In the genomic region with DNA sequence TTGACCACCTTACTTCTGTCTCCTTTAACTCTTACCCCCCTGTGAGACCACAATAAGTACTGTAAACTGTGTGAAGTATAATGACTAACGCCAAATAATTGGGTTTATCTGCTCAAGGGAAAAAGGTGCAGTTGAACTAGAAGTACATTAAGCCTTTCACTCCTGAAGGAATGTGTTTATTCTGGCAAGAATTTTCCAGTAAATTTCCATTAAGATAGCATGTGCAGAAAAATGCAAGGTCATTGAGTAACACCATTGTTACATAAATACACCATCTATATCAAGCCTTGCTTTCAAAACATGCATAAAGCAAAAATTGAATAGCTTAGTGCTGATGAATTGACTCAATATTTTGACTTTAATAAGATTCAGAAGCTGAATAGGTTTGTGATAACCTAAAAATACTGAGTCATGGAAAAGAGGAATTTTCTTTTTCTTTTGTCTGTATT, we compare ENCODE assay signal across 11 cellular contexts.
DNase-seq lines count a peak whose midpoint lies in the region; ATAC-seq, FAIRE-seq and TF ChIP-seq lines count a peak whose summit lies in the region.
"Had no signal": no experiment of that assay in that cellular context is flagged by ENCODE, and none has a peak within 500 bp of the region (broad histone marks: within the 10 kb centered on the region; RNA-seq: fewer than 3 reads in every experiment).

No MANE protein-coding gene starts in this region.

- intact Hi-C loops in pancreas (cut with DNase I): no loop called here

- no peaks in the 10 kb centered on the region for H3K27me3 ChIP-seq in RWPE2 (ENCODE audit: insufficient read depth, poor library complexity, severe bottlenecking)
- H3K27me3 ChIP-seq in pancreas: no peaks in the 10 kb centered on the region

- TF ChIP-seq CTCF in RWPE2 (IDR thresholded peaks at IDR 0.05; ENCODE audit: poor library complexity, severe bottlenecking): no peak
- TF ChIP-seq CTCF in pancreas (IDR thresholded peaks at IDR 0.05): no peak

- ATAC-seq in RWPE2 (ENCODE audit: low read depth): peak; percentile 48
- ATAC-seq in pancreas: peak; percentile 49 to 67 (median 60)
- no peak for ATAC-seq in GM18907 (IDR thresholded peaks at IDR 0.05; ENCODE audit: unreplicated experiment)
- no peak for ATAC-seq in HG03108 (IDR thresholded peaks at IDR 0.05; ENCODE audit: unreplicated experiment)

- H3K27ac ChIP-seq in RWPE2 (ENCODE audit: poor library complexity, severe bottlenecking) (peak overlapping the region; percentile 86), pancreas (peak overlapping the region; percentile 40 to 88 (median 72))

- H3K36me3 ChIP-seq in RWPE2 (ENCODE audit: low read depth): peaks cover 19% of the 10 kb centered on the region
- H3K36me3 ChIP-seq in pancreas: no peaks in the 10 kb centered on the region

- 9 to 12% methylated on average over 1 of the region's 1 CpG for WGBS in pancreas, 2 donors

- no peaks in the 10 kb centered on the region for H3K9me3 ChIP-seq in RWPE2 (ENCODE audit: severe bottlenecking)
- H3K9me3 ChIP-seq in pancreas: no peaks in the 10 kb centered on the region

- peaks cover 39% of the 10 kb centered on the region for H3K4me1 ChIP-seq in RWPE2 (ENCODE audit: insufficient read depth, poor library complexity, severe bottlenecking)
- H3K4me1 ChIP-seq in pancreas: peaks cover 23 to 68% (median 56%) of the 10 kb centered on the region in 3 donors

- no peak overlapping the region for H3K4me3 ChIP-seq in RWPE2 (ENCODE audit: severe bottlenecking)
- peak overlapping the region in 2 of 4 donors; percentile 11 to 25 for H3K4me3 ChIP-seq in pancreas

- DNase-seq in GM04503 (ENCODE audit: low read depth): peak; percentile 45
- DNase-seq in RWPE2 (ENCODE audit: low spot score): no peak
- DNase-seq in fibroblast of gingiva (ENCODE audit: low read depth): peak; percentile 45
- no peak for DNase-seq in pancreas
- DNase-seq in activated CD4-positive, CD25-positive, alpha-beta regulatory T cell treated with anti-CD3 and anti-CD28 coated beads, Interleukin-2, amount 50 U/mL, for 72 hours: no peak
- DNase-seq in ecto neural progenitor cell (ENCODE audit: low spot score): no peak
- DNase-seq: activated CD4-positive, alpha-beta T cell treated with anti-CD3 and anti-CD28 coated beads for 4 hours; activated naive CD4-positive, alpha-beta T cell; stimulated activated CD4-positive, alpha-beta T cell treated with anti-CD3 and anti-CD28 coated beads, Interleukin-4, amount 100 ng/mL, for 4 hours had no signal

- FAIRE-seq in pancreas (lab: Jason Lieb, UNC): no peak

Comparison
In these comparisons a context has a peak if more than half of its experiments do, and no peak if none do; other contexts are left out.
1. DNase-seq: peak in GM04503 (single experiment) and fibroblast of gingiva (single experiment); none in RWPE2 (single experiment), pancreas (0 of 6), activated CD4-positive, CD25-positive, alpha-beta regulatory T cell treated with anti-CD3 and anti-CD28 coated beads, Interleukin-2, amount 50 U/mL, for 72 hours (single experiment) and ecto neural progenitor cell (single experiment).
2. ATAC-seq: peak in RWPE2 (single experiment) and pancreas (4 of 4); none in GM18907 (single experiment) and HG03108 (single experiment).